ENCODE assay signal across 8 cellular contexts in the genomic region with DNA sequence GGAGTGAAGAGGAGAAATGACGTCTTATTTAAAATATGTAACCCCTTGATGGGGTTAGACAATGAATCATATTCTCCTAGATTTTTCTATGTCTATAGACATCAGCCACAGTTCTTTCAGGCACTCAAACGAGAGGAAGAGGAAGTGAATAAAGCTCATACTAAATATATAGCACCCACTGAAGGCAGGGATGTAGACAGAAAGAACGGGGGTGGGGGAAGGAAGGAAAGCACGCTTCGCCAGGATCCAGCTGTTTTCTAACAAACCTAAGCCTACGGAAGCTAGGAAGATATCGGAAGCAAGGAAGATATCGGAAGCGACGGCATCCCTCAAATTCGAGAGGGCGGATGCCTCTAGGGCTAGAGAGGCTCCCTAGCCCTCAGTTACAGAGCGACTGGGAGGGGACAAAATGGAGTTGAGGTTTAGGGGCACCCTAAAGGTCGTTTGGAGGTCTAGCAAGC. TPM values are rescaled to one million over a fixed set of nuclear protein-coding genes. Genes with fewer than 3 reads are reported as not detected.
DNase-seq lines count a peak whose midpoint lies in the region; ATAC-seq and TF ChIP-seq lines count a peak whose summit lies in the region.

No MANE protein-coding gene starts in this region.

- DNase-seq in Kasumi-1 (lab: John Stamatoyannopoulos, UW) (peak; percentile 48 to 56), epithelial cell of proximal tubule (ENCODE audit: low read depth) (no peak), inferior parietal cortex (ENCODE audit: extremely low spot score) (no peak), NCI-H128 (lab: John Stamatoyannopoulos, UW; ENCODE audit: unreplicated experiment) (no peak)
- DNase-seq in activated CD4-positive, alpha-beta T cell treated with anti-CD3 and anti-CD28 coated beads for 48 hours: peak; percentile 31
- DNase-seq in naive thymus-derived CD8-positive, alpha-beta T cell: peak in 6 of 10 donors; percentile 3 to 31 (median 20)

- H3K4me3 Mint-ChIP-seq in naive thymus-derived CD8-positive, alpha-beta T cell: peak overlapping the region; percentile 92 to 100 (median 98)

- peak overlapping the region; percentile 89 for H3K4me3 ChIP-seq in epithelial cell of proximal tubule (ENCODE audit: low read depth, low read length)

- peaks cover 6% of the 10 kb centered on the region for H3K4me1 ChIP-seq in ES-I3 (ENCODE audit: insufficient read depth, low read length)

- POLR2A ChIA-PET in naive thymus-derived CD8-positive, alpha-beta T cell (lab: Charles Lee): interaction anchor here (1.9 kb wide), 1 partner anchor 586 kb away, joined by 8 read pairs; a partner anchor contains a TSS

- H3K9me3 Mint-ChIP-seq in naive thymus-derived CD8-positive, alpha-beta T cell: no peaks in the 10 kb centered on the region

- peaks cover 0 to 9% (median 4%) of the 10 kb centered on the region in 3 donors for H3K36me3 Mint-ChIP-seq in naive thymus-derived CD8-positive, alpha-beta T cell

- peaks cover 7 to 48% (median 35%) of the 10 kb centered on the region in 4 donors for H3K4me1 Mint-ChIP-seq in naive thymus-derived CD8-positive, alpha-beta T cell

- H3K27me3 Mint-ChIP-seq in naive thymus-derived CD8-positive, alpha-beta T cell: no peaks in the 10 kb centered on the region

- H3K36me3 ChIP-seq in ES-I3 (ENCODE audit: insufficient read depth, low read length): no peaks in the 10 kb centered on the region

- ATAC-seq in GM21723 (IDR thresholded peaks at IDR 0.05; ENCODE audit: unreplicated experiment): peak; percentile 38
- peak; percentile 48 to 57 for ATAC-seq in naive thymus-derived CD8-positive, alpha-beta T cell

- peak overlapping the region; percentile 88 for H3K9ac ChIP-seq in ES-I3 (ENCODE audit: low read depth, low read length)

- TF ChIP-seq CTCF in epithelial cell of proximal tubule (conservative IDR thresholded peaks at IDR 0.05; ENCODE audit: low read depth, low read length): no peak

- H3K9me3 ChIP-seq in ES-I3 (ENCODE audit: control insufficient read depth, insufficient read depth, low read length): no peaks in the 10 kb centered on the region

- peak overlapping the region; percentile 93 to 98 (median 97) for H3K27ac Mint-ChIP-seq in naive thymus-derived CD8-positive, alpha-beta T cell

RNA-seq across cellular contexts. Expression of a gene that starts 0.7 kb away (rescaled TPM):
- 66.9 and 75.2 TPM in 2 replicates for total RNA-seq in epithelial cell of proximal tubule
- 10 to 100 TPM; 21.5 to 22.0 TPM for total RNA-seq in naive thymus-derived CD8-positive, alpha-beta T cell
- polyA plus RNA-seq in naive thymus-derived CD8-positive, alpha-beta T cell: 1 to 10 TPM; 6.5 to 8.6 (median 7.6) TPM

Comparison
In these comparisons a context has a peak if more than half of its experiments do, and no peak if none do; other contexts are left out.
1. DNase-seq: peak in Kasumi-1 (2 of 2), activated CD4-positive, alpha-beta T cell treated with anti-CD3 and anti-CD28 coated beads for 48 hours (single experiment) and naive thymus-derived CD8-positive, alpha-beta T cell (6 of 10); none in epithelial cell of proximal tubule (single experiment), inferior parietal cortex (single experiment) and NCI-H128 (single experiment).